Comparison of ENCODE assay signal across 12 cellular contexts in the genomic region with DNA sequence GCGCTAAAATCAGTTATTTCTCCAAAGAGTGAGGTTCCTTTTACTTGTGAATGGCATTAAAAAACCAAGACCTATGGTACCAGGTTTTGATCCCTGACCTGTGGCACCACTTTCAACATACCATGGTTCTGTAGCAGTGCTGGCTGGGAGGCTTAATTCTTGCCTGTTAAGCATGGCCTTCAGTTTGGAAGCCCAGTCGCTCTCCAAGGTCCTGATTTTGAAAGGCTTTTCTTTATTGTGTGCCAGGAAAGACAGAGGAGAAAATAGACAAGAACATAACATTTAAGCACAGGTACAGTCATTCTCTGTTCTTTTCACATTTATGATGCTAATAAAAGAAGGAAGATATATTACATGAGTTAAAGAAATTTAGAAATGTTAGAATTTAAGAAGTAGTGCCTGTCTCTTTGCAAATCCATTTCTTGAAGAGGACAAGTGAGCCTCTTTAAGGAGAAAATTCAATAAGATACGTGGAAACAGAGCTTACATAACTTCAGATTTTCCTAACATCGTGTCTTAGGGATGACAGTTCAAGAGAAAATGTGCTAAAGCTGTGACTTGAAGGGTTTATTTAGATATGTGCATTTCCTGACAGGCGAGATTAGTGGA.
DNase-seq lines count a peak whose midpoint lies in the region; ATAC-seq, FAIRE-seq and TF ChIP-seq lines count a peak whose summit lies in the region.
"Had no signal": no experiment of that assay in that cellular context is flagged by ENCODE, and none has a peak within 500 bp of the region (broad histone marks: within the 10 kb centered on the region; RNA-seq: fewer than 3 reads in every experiment).

No MANE protein-coding gene starts in this region.

- SMC1A ChIA-PET in GM12878 (lab: Charles Lee; ENCODE audit: uncharacterized antibody, unreplicated experiment) = no interaction called here

- 5 to 10% methylated on average over 5 of the region's 5 CpGs for WGBS in GM23248 (ENCODE audit: low coverage in 1 of 2, low lambda C conversion rate in 2 of 2, missing lambda C conversion rate in 2 of 2), 2 experiments
- 11% methylated on average over 5 of the region's 5 CpGs for WGBS in GM12878 (ENCODE audit: insufficient coverage, insufficient replicate concordance, low lambda C conversion rate, missing lambda C conversion rate)
- WGBS in liver = 42% methylated on average over 5 of the region's 5 CpGs

- H3K4me3 ChIP-seq in GM23248 (no peak overlapping the region), MM.1S (ENCODE audit: low read length) (no peak overlapping the region), GM12878 (no peak overlapping the region), liver (ENCODE audit: low read depth in 1 of 3, low read length in 3 of 3) (no peak overlapping the region)

- no peaks in the 10 kb centered on the region for H3K79me2 ChIP-seq in GM23248 (ENCODE audit: insufficient read depth)
- no peaks in the 10 kb centered on the region for H3K79me2 ChIP-seq in MM.1S (ENCODE audit: low read length)
- no peaks in the 10 kb centered on the region for H3K79me2 ChIP-seq in GM12878 (ENCODE audit: control insufficient read depth, insufficient read depth, low read length)

- intact Hi-C loops in GM12878 (cut with micrococcal nuclease; ENCODE audit: unreplicated experiment) = no loop called here

- no peak for TF ChIP-seq POLR2A in GM12878 (IDR thresholded peaks at IDR 0.05; ENCODE audit: low read depth, low read length)

- POLR2A ChIA-PET in GM12878 (lab: Charles Lee) = no interaction called here

- ATAC-seq in GM12878 = no peak
- ATAC-seq in HG02885 (IDR thresholded peaks at IDR 0.05; ENCODE audit: poor library complexity, unreplicated experiment) = no peak
- ATAC-seq: left ventricle myocardium superior had no signal

- peak; percentile 23 for DNase-seq in GM23248
- peak; percentile 48 for DNase-seq in MM.1S
- no peak for DNase-seq in GM12878 (ENCODE audit: low read depth, low spot score)
- no peak for DNase-seq in C1 segment of cervical spinal cord (lab: John Stamatoyannopoulos, UW)
- no peak for DNase-seq in stimulated activated CD4-positive, alpha-beta T cell treated with anti-CD3 and anti-CD28 coated beads, Interleukin-4, amount 100 ng/mL, for 24 hours
- DNase-seq in NCI-H524 (lab: John Stamatoyannopoulos, UW) = no peak
- DNase-seq: IMR-90, left ventricle myocardium superior, NCI-H510A had no signal

- no peaks in the 10 kb centered on the region for H4K20me1 ChIP-seq in GM23248 (ENCODE audit: insufficient read depth)
- no peaks in the 10 kb centered on the region for H4K20me1 ChIP-seq in MM.1S (ENCODE audit: insufficient read depth, low read length)
- no peaks in the 10 kb centered on the region for H4K20me1 ChIP-seq in GM12878 (ENCODE audit: control insufficient read depth, insufficient read depth)

- BruUV-seq in GM12878 (replicated peaks; lab: Mats Ljungman, UMichigan) = no TSS peak

- H3K27ac ChIP-seq in GM23248 (no peak overlapping the region), MM.1S (ENCODE audit: low read length) (no peak overlapping the region), GM12878 (ENCODE audit: control insufficient read depth, insufficient read depth) (no peak overlapping the region), liver (ENCODE audit: low read depth in 1 of 2, low read length in 2 of 2) (no peak overlapping the region)

- CTCF ChIA-PET in GM12878 (lab: Yijun Ruan, JAX) = no interaction called here

- H3K36me3 ChIP-seq in GM23248 (ENCODE audit: low read depth) (no peaks in the 10 kb centered on the region), MM.1S (replicated peaks; ENCODE audit: insufficient read depth, low read length) (no peaks in the 10 kb centered on the region), GM12878 (ENCODE audit: control insufficient read depth in 2 of 2, insufficient read depth in 2 of 2, low read length in 1 of 2) (no peaks in the 10 kb centered on the region), liver (ENCODE audit: control insufficient read depth in 4 of 4, insufficient read depth in 3 of 4, low read depth in 1 of 4, low read length in 3 of 4) (no peaks in the 10 kb centered on the region)

- TF ChIP-seq CTCF in MM.1S (IDR thresholded peaks at IDR 0.05; ENCODE audit: low read length) (no peak), GM12878 (IDR thresholded peaks at IDR 0.05 in 2 of 3, conservative IDR thresholded peaks at IDR 0.05 in 1 of 3; ENCODE audit: control insufficient read depth in 2 of 3, extremely low read depth in 1 of 3, insufficient read depth in 1 of 3, low read depth in 3 of 3, low read length in 3 of 3) (no peak), liver (IDR thresholded peaks at IDR 0.05; ENCODE audit: low read depth, low read length, missing input control) (no peak)

- in situ Hi-C loops in GM23248 (cut with MboI) (no loop called here), GM12878 (cut with MboI) (no loop called here)

- RAD21 ChIA-PET in GM12878 (lab: Charles Lee; ENCODE audit: unreplicated experiment) = no interaction called here

- H3F3A ChIP-seq in GM23248 (ENCODE audit: insufficient read depth) = no peaks in the 10 kb centered on the region
- no peaks in the 10 kb centered on the region for H3F3A ChIP-seq in MM.1S (ENCODE audit: insufficient read depth, low read length)

- H3K27me3 ChIP-seq in GM23248 (replicated peaks; ENCODE audit: insufficient read depth) = no peaks in the 10 kb centered on the region
- no peaks in the 10 kb centered on the region for H3K27me3 ChIP-seq in MM.1S (replicated peaks; ENCODE audit: insufficient read depth, low read length)
- no peaks in the 10 kb centered on the region for H3K27me3 ChIP-seq in GM12878 (replicated peaks in 1 of 2; ENCODE audit: control insufficient read depth in 2 of 2, insufficient read depth in 2 of 2, low read length in 1 of 2)
- H3K27me3 ChIP-seq in liver (ENCODE audit: control insufficient read depth in 4 of 4, insufficient read depth in 4 of 4, low read length in 3 of 4) = no peaks in the 10 kb centered on the region

- FAIRE-seq in GM12878 (lab: Jason Lieb, UNC) = no peak
- FAIRE-seq: frontal cortex had no signal

- no peak overlapping the region for H2AFZ ChIP-seq in GM23248
- H2AFZ ChIP-seq in MM.1S (ENCODE audit: low read length) = no peak overlapping the region
- H2AFZ ChIP-seq in GM12878 (ENCODE audit: control insufficient read depth, low read depth, low read length) = no peak overlapping the region

- H3K9me3 ChIP-seq in GM23248 (ENCODE audit: low read depth) (no peaks in the 10 kb centered on the region), MM.1S (replicated peaks; ENCODE audit: insufficient read depth, low read length) (no peaks in the 10 kb centered on the region), GM12878 (replicated peaks; ENCODE audit: control insufficient read depth, insufficient read depth, low read length) (no peaks in the 10 kb centered on the region), liver (ENCODE audit: control insufficient read depth in 4 of 4, low read length in 3 of 4) (no peaks in the 10 kb centered on the region)

- no peak overlapping the region for H3K4me2 ChIP-seq in GM23248 (ENCODE audit: unreplicated experiment)
- no peak overlapping the region for H3K4me2 ChIP-seq in MM.1S (ENCODE audit: low read depth, low read length)
- H3K4me2 ChIP-seq in GM12878 (ENCODE audit: control insufficient read depth, insufficient read depth) = no peak overlapping the region

- H3K9me2 ChIP-seq in GM23248 (ENCODE audit: insufficient read depth) (no peaks in the 10 kb centered on the region), MM.1S (replicated peaks; ENCODE audit: insufficient read depth, low read length) (no peaks in the 10 kb centered on the region)

- no peak overlapping the region for H3K9ac ChIP-seq in GM23248
- no peak overlapping the region for H3K9ac ChIP-seq in MM.1S (ENCODE audit: low read length)
- H3K9ac ChIP-seq in GM12878 (ENCODE audit: control insufficient read depth, insufficient read depth, low read length) = no peak overlapping the region
- H3K9ac ChIP-seq in liver (ENCODE audit: low read depth in 1 of 2, low read length in 2 of 2) = no peak overlapping the region

- TF ChIP-seq RAD21 in GM12878 (IDR thresholded peaks at IDR 0.05; ENCODE audit: insufficient read depth, low read depth, low read length) (no peak), liver (IDR thresholded peaks at IDR 0.05) (no peak)

- no peak for TF ChIP-seq EP300 in GM12878 (IDR thresholded peaks at IDR 0.05; ENCODE audit: borderline replicate concordance in 1 of 2, control insufficient read depth in 1 of 2, low read depth in 2 of 2, low read length in 2 of 2)

- H3K4me1 ChIP-seq in GM23248 (ENCODE audit: insufficient read depth) (no peaks in the 10 kb centered on the region), MM.1S (ENCODE audit: low read length) (no peaks in the 10 kb centered on the region), GM12878 (ENCODE audit: control insufficient read depth, insufficient read depth, low read length) (no peaks in the 10 kb centered on the region), liver (ENCODE audit: control insufficient read depth in 4 of 4, insufficient read depth in 4 of 4, low read length in 3 of 4) (peaks cover 3 to 11% (median 7%) of the 10 kb centered on the region in 4 donors)

TF ChIP-seq in GM12878, 131 proteins besides CTCF, POLR2A, EP300 and RAD21 (continues in another document):
- TF ChIP-seq EGR1 (IDR thresholded peaks at IDR 0.05; ENCODE audit: borderline replicate concordance in 1 of 2, low read depth in 2 of 2, low read length in 2 of 2) = no peak

TF ChIP-seq in liver, 16 proteins besides CTCF, POLR2A, EP300 and RAD21 (continues in another document):
- TF ChIP-seq TAF1 (conservative IDR thresholded peaks at IDR 0.05) = no peak
- TF ChIP-seq, protein P1, sequence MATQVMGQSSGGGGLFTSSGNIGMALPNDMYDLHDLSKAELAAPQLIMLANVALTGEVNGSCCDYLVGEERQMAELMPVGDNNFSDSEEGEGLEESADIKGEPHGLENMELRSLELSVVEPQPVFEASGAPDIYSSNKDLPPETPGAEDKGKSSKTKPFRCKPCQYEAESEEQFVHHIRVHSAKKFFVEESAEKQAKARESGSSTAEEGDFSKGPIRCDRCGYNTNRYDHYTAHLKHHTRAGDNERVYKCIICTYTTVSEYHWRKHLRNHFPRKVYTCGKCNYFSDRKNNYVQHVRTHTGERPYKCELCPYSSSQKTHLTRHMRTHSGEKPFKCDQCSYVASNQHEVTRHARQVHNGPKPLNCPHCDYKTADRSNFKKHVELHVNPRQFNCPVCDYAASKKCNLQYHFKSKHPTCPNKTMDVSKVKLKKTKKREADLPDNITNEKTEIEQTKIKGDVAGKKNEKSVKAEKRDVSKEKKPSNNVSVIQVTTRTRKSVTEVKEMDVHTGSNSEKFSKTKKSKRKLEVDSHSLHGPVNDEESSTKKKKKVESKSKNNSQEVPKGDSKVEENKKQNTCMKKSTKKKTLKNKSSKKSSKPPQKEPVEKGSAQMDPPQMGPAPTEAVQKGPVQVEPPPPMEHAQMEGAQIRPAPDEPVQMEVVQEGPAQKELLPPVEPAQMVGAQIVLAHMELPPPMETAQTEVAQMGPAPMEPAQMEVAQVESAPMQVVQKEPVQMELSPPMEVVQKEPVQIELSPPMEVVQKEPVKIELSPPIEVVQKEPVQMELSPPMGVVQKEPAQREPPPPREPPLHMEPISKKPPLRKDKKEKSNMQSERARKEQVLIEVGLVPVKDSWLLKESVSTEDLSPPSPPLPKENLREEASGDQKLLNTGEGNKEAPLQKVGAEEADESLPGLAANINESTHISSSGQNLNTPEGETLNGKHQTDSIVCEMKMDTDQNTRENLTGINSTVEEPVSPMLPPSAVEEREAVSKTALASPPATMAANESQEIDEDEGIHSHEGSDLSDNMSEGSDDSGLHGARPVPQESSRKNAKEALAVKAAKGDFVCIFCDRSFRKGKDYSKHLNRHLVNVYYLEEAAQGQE (IDR thresholded peaks at IDR 0.05) = peak; percentile 99

Comparison
In these comparisons a context has a peak if more than half of its experiments do, and no peak if none do; other contexts are left out.
1. DNase-seq: peak in GM23248 (single experiment) and MM.1S (single experiment); none in GM12878 (single experiment), C1 segment of cervical spinal cord (0 of 14), stimulated activated CD4-positive, alpha-beta T cell treated with anti-CD3 and anti-CD28 coated beads, Interleukin-4, amount 100 ng/mL, for 24 hours (single experiment) and NCI-H524 (0 of 2).